ENCODE assay signal across 11 cellular contexts in genomic region chr16:70304892-70305448, GRCh38. TPM values are rescaled to one million over a fixed set of nuclear protein-coding genes. Genes with fewer than 3 reads are reported as not detected.
DNase-seq lines count a peak whose midpoint lies in the region; ATAC-seq and TF ChIP-seq lines count a peak whose summit lies in the region.
"Had no signal": no experiment of that assay in that cellular context is flagged by ENCODE, and none has a peak within 500 bp of the region (broad histone marks: within the 10 kb centered on the region; RNA-seq: fewer than 3 reads in every experiment).

No MANE protein-coding gene starts in this region.

- ATAC-seq in activated T-helper 17 cell treated with anti-CD3 and anti-CD28 coated beads, Interleukin-2, amount 50 U/mL, for 72 hours (replicated peaks): peak; percentile 37
- ATAC-seq in GM18873 (IDR thresholded peaks at IDR 0.05; ENCODE audit: low FRiP score, unreplicated experiment): no peak

- H3K4me3 Mint-ChIP-seq in activated T-helper 17 cell treated with anti-CD3 and anti-CD28 coated beads, Interleukin-2, amount 50 U/mL, for 72 hours: peak overlapping the region; percentile 4

- TF ChIP-seq EP300 in sigmoid colon (IDR thresholded peaks at IDR 0.05): no peak

- peaks cover 0 to 3% (median 0%) of the 10 kb centered on the region in 4 donors for H3K9me3 ChIP-seq in sigmoid colon
- H3K9me3 ChIP-seq: BE2C had no signal

- TF ChIP-seq CTCF in GM13977 (IDR thresholded peaks at IDR 0.05; ENCODE audit: extremely low read depth, insufficient read depth, missing control alignments) (no peak), sigmoid colon (IDR thresholded peaks at IDR 0.05) (no peak)

- DNase-seq in ACHN (peak; percentile 33), GM13977 (ENCODE audit: low spot score) (peak; percentile 35), kidney tubule cell (ENCODE audit: low spot score) (peak; percentile 43), sigmoid colon (no peak), cerebellar cortex (ENCODE audit: low spot score) (no peak), D341Med (ENCODE audit: low spot score) (no peak)
- DNase-seq: BE2C, esophagus squamous epithelium, mesenchymal stem cell had no signal

- H3K27me3 Mint-ChIP-seq in activated T-helper 17 cell treated with anti-CD3 and anti-CD28 coated beads, Interleukin-2, amount 50 U/mL, for 72 hours: no peaks in the 10 kb centered on the region

- H3K27me3 ChIP-seq in sigmoid colon: no peaks in the 10 kb centered on the region
- H3K27me3 ChIP-seq: BE2C, esophagus squamous epithelium had no signal

- intact Hi-C loops in sigmoid colon (cut with DNase I): no loop called here

- peak overlapping the region; percentile 65 for H3K27ac Mint-ChIP-seq in activated T-helper 17 cell treated with anti-CD3 and anti-CD28 coated beads, Interleukin-2, amount 50 U/mL, for 72 hours

- 77 to 78% methylated on average over 3 of the region's 3 CpGs for WGBS in sigmoid colon, 2 donors

- peaks cover 28% of the 10 kb centered on the region for H3K4me1 Mint-ChIP-seq in activated T-helper 17 cell treated with anti-CD3 and anti-CD28 coated beads, Interleukin-2, amount 50 U/mL, for 72 hours

- H3K9me3 Mint-ChIP-seq in activated T-helper 17 cell treated with anti-CD3 and anti-CD28 coated beads, Interleukin-2, amount 50 U/mL, for 72 hours: peaks cover 10% of the 10 kb centered on the region

- peaks cover 44% of the 10 kb centered on the region for H3K36me3 Mint-ChIP-seq in activated T-helper 17 cell treated with anti-CD3 and anti-CD28 coated beads, Interleukin-2, amount 50 U/mL, for 72 hours (ENCODE audit: low read depth)

- in situ Hi-C loops in ACHN (cut with HindIII; ENCODE audit: low pct_ligation_motif_present, low pct_unique_long_range_greater_than_20kb, low sequenced_read_pairs) (no loop called here), GM13977 (cut with MboI; ENCODE audit: low pct_unique_long_range_greater_than_20kb, low sequenced_read_pairs, unreplicated experiment) (no loop called here)

- TF ChIP-seq POLR2A in sigmoid colon (IDR thresholded peaks at IDR 0.05): no peak

- H3K36me3 ChIP-seq in sigmoid colon: peaks cover 0 to 17% (median 0%) of the 10 kb centered on the region in 4 donors

- no peak overlapping the region for H3K27ac ChIP-seq in sigmoid colon
- H3K27ac ChIP-seq: esophagus squamous epithelium had no signal

- peaks cover 0 to 8% (median 5%) of the 10 kb centered on the region in 4 donors for H3K4me1 ChIP-seq in sigmoid colon
- H3K4me1 ChIP-seq: BE2C had no signal

- H3K4me3 ChIP-seq in sigmoid colon: no peak overlapping the region
- H3K4me3 ChIP-seq: esophagus squamous epithelium had no signal

RNA-seq across cellular contexts. Expression of gene DDX19B, which starts 6.0 kb away (rescaled TPM):
- 10 to 100 TPM; 35.2 to 35.4 TPM for total RNA-seq in activated T-helper 17 cell treated with anti-CD3 and anti-CD28 coated beads, Interleukin-2, amount 50 U/mL, for 72 hours
- total RNA-seq in sigmoid colon: 10 to 100 TPM; 16.6 to 27.1 (median 24.6) TPM
- 10 to 100 TPM; 21.7 to 34.2 (median 23.4) TPM for polyA plus RNA-seq in sigmoid colon

RNA-seq across cellular contexts. Expression of gene AARS1, which starts 15.7 kb away (rescaled TPM):
- 10 to 100 TPM; 52.1 to 80.6 TPM for total RNA-seq in activated T-helper 17 cell treated with anti-CD3 and anti-CD28 coated beads, Interleukin-2, amount 50 U/mL, for 72 hours
- total RNA-seq in sigmoid colon: 10 to 100 TPM; 58.1 to 80.0 (median 61.9) TPM
- 10 to 100 TPM; 19.8 to 45.8 (median 21.5) TPM for polyA plus RNA-seq in sigmoid colon

RNA-seq across cellular contexts. Expression of gene DDX19A, which starts 41.7 kb away (rescaled TPM):
- total RNA-seq in activated T-helper 17 cell treated with anti-CD3 and anti-CD28 coated beads, Interleukin-2, amount 50 U/mL, for 72 hours: 10 to 100 TPM; 40.3 to 52.6 TPM
- 10 to 100 TPM; 33.9 to 41.3 (median 37.9) TPM for total RNA-seq in sigmoid colon
- 10 to 100 TPM; 12.0 to 24.4 (median 14.4) TPM for polyA plus RNA-seq in sigmoid colon

RNA-seq across cellular contexts. Expression of gene EXOSC6, which starts 53.2 kb away (rescaled TPM):
- 10 to 100 TPM; 19.2 to 33.6 TPM for total RNA-seq in activated T-helper 17 cell treated with anti-CD3 and anti-CD28 coated beads, Interleukin-2, amount 50 U/mL, for 72 hours
- total RNA-seq in sigmoid colon: 10 to 100 TPM; 13.5 to 24.7 (median 14.1) TPM
- polyA plus RNA-seq in sigmoid colon: 10 to 100 TPM in 1 of 3 donors, 1 to 10 TPM in 2; 5.4 to 12.4 (median 5.8) TPM

Comparison
In these comparisons a context has a peak if more than half of its experiments do, and no peak if none do; other contexts are left out.
1. DNase-seq: peak in ACHN (single experiment), GM13977 (single experiment) and kidney tubule cell (single experiment); none in sigmoid colon (single experiment), cerebellar cortex (single experiment) and D341Med (single experiment).